Comparison of ENCODE assay signal across 8 cellular contexts in genomic region chr12:109775172-109775881, GRCh38. TPM values are rescaled to one million over a fixed set of nuclear protein-coding genes. Genes with fewer than 3 reads are reported as not detected.
DNase-seq lines count a peak whose midpoint lies in the region; ATAC-seq, FAIRE-seq and TF ChIP-seq lines count a peak whose summit lies in the region.

No MANE protein-coding gene starts in this region.

- intact Hi-C loops in breast epithelium (cut with DNase I; ENCODE audit: low total_unique reads): loop anchor here (5.0 kb wide), 2 partner anchors 178 to 263 kb away; no protein-coding TSS in a partner anchor

- DNase-seq in NK-92 treated with Interleukin-12 subunit alpha and Interleukin-12 subunit beta, amount 100 ng/mL, for 24 hours (lab: John Stamatoyannopoulos, UW): peak; percentile 35
- no peak for DNase-seq in NK-92 (lab: John Stamatoyannopoulos, UW; ENCODE audit: unreplicated experiment)
- peak; percentile 25 to 35 for DNase-seq in NCI-H1930 (lab: John Stamatoyannopoulos, UW)
- DNase-seq in WERI-Rb-1: peak; percentile 80
- peak; percentile 58 to 79 for DNase-seq in breast epithelium (ENCODE audit: low spot score in 2 of 2)
- DNase-seq in keratinocyte (ENCODE audit: low read depth, low spot score): no peak
- peak; percentile 43 to 63 for DNase-seq in stimulated activated CD4-positive, alpha-beta T cell treated with anti-CD3 and anti-CD28 coated beads, Interleukin-1b, Interleukin-23, amount 100 ng/mL, for 1 hour (ENCODE audit: low read depth in 2 of 2)

- no peaks in the 10 kb centered on the region for H4K20me1 ChIP-seq in keratinocyte (ENCODE audit: control insufficient read depth, extremely low read depth, insufficient read depth, low read length)

- no peaks in the 10 kb centered on the region for H3K9me1 ChIP-seq in keratinocyte (ENCODE audit: control insufficient read depth, extremely low read depth, insufficient read depth, low read length)

- no peak overlapping the region for H3K4me2 ChIP-seq in keratinocyte (ENCODE audit: control insufficient read depth, extremely low read depth, insufficient read depth, low read depth, low read length)

- no peak overlapping the region for H2AFZ ChIP-seq in keratinocyte (ENCODE audit: control insufficient read depth, low read length)

- FAIRE-seq in keratinocyte (lab: Jason Lieb, UNC): peak; percentile 67

- no peak overlapping the region for H3K9ac ChIP-seq in keratinocyte (ENCODE audit: control insufficient read depth, extremely low read depth, insufficient read depth, low read length)

- TF ChIP-seq CTCF in WERI-Rb-1 (IDR thresholded peaks at IDR 0.05; ENCODE audit: low read depth, low read length) (peak; percentile 87), breast epithelium (IDR thresholded peaks at IDR 0.05) (peak; percentile 43 to 86 (median 77)), keratinocyte (optimal IDR thresholded peaks at IDR 0.05 in 1 of 3, IDR thresholded peaks at IDR 0.05 in 1 of 3, conservative IDR thresholded peaks at IDR 0.05 in 1 of 3; ENCODE audit: extremely low read depth in 1 of 3, insufficient read depth in 2 of 3, low read length in 3 of 3) (peak; percentile 89 to 94 (median 93))

- H3K9me3 ChIP-seq in WERI-Rb-1 (ENCODE audit: severe bottlenecking) (peaks cover 3% of the 10 kb centered on the region), breast epithelium (peaks cover 0 to 10% of the 10 kb centered on the region in 2 donors), keratinocyte (ENCODE audit: control insufficient read depth, low read depth, low read length) (no peaks in the 10 kb centered on the region)

- H3K4me1 ChIP-seq in breast epithelium: no peaks in the 10 kb centered on the region
- peaks cover 19% of the 10 kb centered on the region for H3K4me1 ChIP-seq in keratinocyte (ENCODE audit: control insufficient read depth, extremely low read depth, insufficient read depth, low read length)

- H3K27me3 ChIP-seq in WERI-Rb-1 (ENCODE audit: insufficient read depth, low read depth, severe bottlenecking) (no peaks in the 10 kb centered on the region), breast epithelium (no peaks in the 10 kb centered on the region), keratinocyte (ENCODE audit: control insufficient read depth, extremely low read depth, insufficient read depth, low read length) (no peaks in the 10 kb centered on the region)

- H3K27ac ChIP-seq in WERI-Rb-1 (no peak overlapping the region), breast epithelium (no peak overlapping the region), keratinocyte (ENCODE audit: control insufficient read depth, insufficient read depth, low read length) (no peak overlapping the region)

- no peaks in the 10 kb centered on the region for H3K79me2 ChIP-seq in keratinocyte (ENCODE audit: control insufficient read depth, insufficient read depth, low read length)

- no peak for ATAC-seq in GM21515 (IDR thresholded peaks at IDR 0.05; ENCODE audit: unreplicated experiment)

- H3K4me3 ChIP-seq in WERI-Rb-1 (ENCODE audit: low read depth, low read length) (no peak overlapping the region), breast epithelium (no peak overlapping the region), keratinocyte (ENCODE audit: control insufficient read depth in 2 of 3, extremely low read depth in 1 of 3, insufficient read depth in 2 of 3, low read depth in 1 of 3, low read length in 3 of 3) (no peak overlapping the region)

- H3K36me3 ChIP-seq in WERI-Rb-1: peaks cover 16% of the 10 kb centered on the region
- H3K36me3 ChIP-seq in breast epithelium: no peaks in the 10 kb centered on the region
- H3K36me3 ChIP-seq in keratinocyte (ENCODE audit: control insufficient read depth in 2 of 2, extremely low read depth in 1 of 2, insufficient read depth in 2 of 2, low read length in 2 of 2): no peaks in the 10 kb centered on the region

- dilution Hi-C loops in keratinocyte (cut with MboI; ENCODE audit: extremely low pct_ligation_motif_present, low sequenced_read_pairs): loop anchor here (25.0 kb wide), 2 partner anchors 138 to 238 kb away; no protein-coding TSS in a partner anchor

- no peak for TF ChIP-seq POLR2A in breast epithelium (IDR thresholded peaks at IDR 0.05)

RNA-seq across cellular contexts. Expression of gene TRPV4, which starts 57.9 kb away (rescaled TPM):
- total RNA-seq in breast epithelium: 1 to 10 TPM in 2 of 3 donors, under 1 TPM in 1; 0.64 to 6.4 (median 2.0) TPM
- 0.46 to 0.76 TPM (median 0.70 TPM) in 3 replicates for polyA plus RNA-seq in keratinocyte
- 0.29 TPM for polyA plus RNA-seq in keratinocyte (2011; ENCODE audit: low read depth)
- polyA plus RNA-seq in keratinocyte (2011; cell fraction: cytosol; rRNA removed): 0.17 and 0.44 TPM in 2 replicates
- 0.59 TPM in 2 replicates for polyA plus RNA-seq in keratinocyte (2011; cell fraction: nucleus; rRNA removed)
- polyA plus RNA-seq in keratinocyte (2012; ENCODE audit: low replicate concordance): 0.65 and 0.68 TPM in 2 replicates
- 0.64 to 4.9 TPM (median 0.76 TPM) in 3 replicates for polyA minus RNA-seq in keratinocyte
- polyA minus RNA-seq in keratinocyte (2011; cell fraction: cytosol; rRNA and poly(A)+ RNA removed): 0.77 TPM
- 0.23 and 0.32 TPM in 2 replicates for polyA minus RNA-seq in keratinocyte (2011; cell fraction: nucleus; rRNA and poly(A)+ RNA removed)

Comparison
In these comparisons a context has a peak if more than half of its experiments do, and no peak if none do; other contexts are left out.
1. DNase-seq: peak in NK-92 treated with Interleukin-12 subunit alpha and Interleukin-12 subunit beta, amount 100 ng/mL, for 24 hours (single experiment), NCI-H1930 (2 of 2), WERI-Rb-1 (single experiment), breast epithelium (2 of 2) and stimulated activated CD4-positive, alpha-beta T cell treated with anti-CD3 and anti-CD28 coated beads, Interleukin-1b, Interleukin-23, amount 100 ng/mL, for 1 hour (2 of 2); none in NK-92 (single experiment) and keratinocyte (single experiment).
2. Peak in every context shown above with its lines, with median percentiles within 50 percentile points of each other: CTCF ChIP-seq.